Comparison of ENCODE assay signal across 33 cellular contexts in genomic region chr2:42203792-42204191, GRCh38.
"Had no signal": no experiment of that assay in that cellular context is flagged by ENCODE, and none has a peak within 500 bp of the region (broad histone marks: within the 10 kb centered on the region; RNA-seq: fewer than 3 reads in every experiment).

No MANE protein-coding gene starts in this region.

- H3K27me3 Mint-ChIP-seq: activated B cell treated with CpG ODN at 0.5 μM for 24 hours; activated CD4-positive, alpha-beta memory T cell treated with anti-CD3 and anti-CD28 coated beads, Interleukin-2, amount 10 ng/mL, durations not matched to agents 7 days and 5 days; activated CD4-positive, alpha-beta T cell treated with anti-CD3 and anti-CD28 coated beads, Interleukin-2, amount 10 ng/mL, durations not matched to agents 24 days and 14 days; activated CD8-positive, alpha-beta memory T cell treated with anti-CD3 and anti-CD28 coated beads, Interleukin-2, amount 10 ng/mL, durations not matched to agents 7 days and 5 days; activated naive CD8-positive, alpha-beta T cell treated with anti-CD3 and anti-CD28 coated beads, Interleukin-2, amount 10 ng/mL, durations not matched to agents 7 days and 5 days; activated T-cell treated with anti-CD3 and anti-CD28 coated beads, Interleukin-2, amount 50 U/mL, for 24 hours; T-cell had no signal

- H3K27me3 ChIP-seq: adrenal gland, body of pancreas, brain microvascular endothelial cell, breast epithelium had no signal

- H3K27ac ChIP-seq: adrenal gland, body of pancreas, brain microvascular endothelial cell, breast epithelium, VCaP had no signal

- H3K4me1 ChIP-seq: breast epithelium had no signal

- H3K27ac Mint-ChIP-seq: activated B cell treated with CpG ODN at 0.5 μM for 24 hours; activated CD4-positive, alpha-beta memory T cell treated with anti-CD3 and anti-CD28 coated beads, Interleukin-2, amount 10 ng/mL, durations not matched to agents 7 days and 5 days; activated CD4-positive, alpha-beta T cell treated with anti-CD3 and anti-CD28 coated beads, Interleukin-2, amount 10 ng/mL, durations not matched to agents 24 days and 14 days; activated CD8-positive, alpha-beta memory T cell treated with anti-CD3 and anti-CD28 coated beads, Interleukin-2, amount 10 ng/mL, durations not matched to agents 7 days and 5 days; activated CD8-positive, alpha-beta T cell treated with anti-CD3 and anti-CD28 coated beads, Interleukin-2, amount 10 ng/mL, durations not matched to agents 7 days and 5 days; activated naive CD4-positive, alpha-beta T cell treated with anti-CD3 and anti-CD28 coated beads for 36 hours; activated naive CD4-positive, alpha-beta T cell treated with anti-CD3 and anti-CD28 coated beads, Interleukin-2, amount 50 U/mL, for 72 hours; activated naive CD8-positive, alpha-beta T cell treated with anti-CD3 and anti-CD28 coated beads, Interleukin-2, amount 10 ng/mL, durations not matched to agents 7 days and 5 days; activated T-cell treated with anti-CD3 and anti-CD28 coated beads, Interleukin-2, amount 50 U/mL, for 24 hours; activated T-helper 2 cell treated with anti-CD3 and anti-CD28 coated beads, Interferon-gamma antibody, Interleukin-2, Interleukin-4, amounts not matched to agents 10 μg/mL and 5 μg/mL and 100 μg/mL, durations not matched to agents 14 hours and 24 hours and 36 hours; T-helper 2 cell treated with Interferon-gamma antibody and Interleukin-4, amounts not matched to agents 5 μg/mL and 100 μg/mL, for 36 hours had no signal

- ATAC-seq: activated CD8-positive, alpha-beta memory T cell treated with anti-CD3 and anti-CD28 coated beads, Interleukin-2, amount 10 ng/mL, durations not matched to agents 7 days and 5 days; activated CD8-positive, alpha-beta T cell treated with anti-CD3 and anti-CD28 coated beads, Interleukin-2, amount 10 ng/mL, durations not matched to agents 7 days and 5 days; activated naive CD4-positive, alpha-beta T cell treated with anti-CD3 and anti-CD28 coated beads, Interleukin-2, amount 50 U/mL, for 72 hours; body of pancreas had no signal

- H3K4me3 ChIP-seq: adrenal gland, body of pancreas, breast epithelium had no signal

- H3K4me3 Mint-ChIP-seq: activated B cell treated with CpG ODN at 0.5 μM for 24 hours; activated CD4-positive, alpha-beta memory T cell treated with anti-CD3 and anti-CD28 coated beads, Interleukin-2, amount 10 ng/mL, durations not matched to agents 7 days and 5 days; activated CD4-positive, alpha-beta T cell treated with anti-CD3 and anti-CD28 coated beads, Interleukin-2, amount 10 ng/mL, durations not matched to agents 24 days and 14 days; activated CD8-positive, alpha-beta memory T cell treated with anti-CD3 and anti-CD28 coated beads, Interleukin-2, amount 10 ng/mL, durations not matched to agents 7 days and 5 days; activated CD8-positive, alpha-beta T cell treated with anti-CD3 and anti-CD28 coated beads, Interleukin-2, amount 10 ng/mL, durations not matched to agents 7 days and 5 days; activated naive CD4-positive, alpha-beta T cell treated with anti-CD3 and anti-CD28 coated beads for 36 hours; activated naive CD8-positive, alpha-beta T cell treated with anti-CD3 and anti-CD28 coated beads, Interleukin-2, amount 10 ng/mL, durations not matched to agents 7 days and 5 days; activated T-cell treated with anti-CD3 and anti-CD28 coated beads, Interleukin-2, amount 50 U/mL, for 24 hours; T-cell; T-helper 2 cell treated with Interferon-gamma antibody and Interleukin-4, amounts not matched to agents 5 μg/mL and 100 μg/mL, for 36 hours had no signal

- DNase-seq: activated B cell treated with CpG ODN at 0.5 μM for 24 hours; activated CD4-positive, alpha-beta memory T cell treated with anti-CD3 and anti-CD28 coated beads, Interleukin-2, amount 10 ng/mL, durations not matched to agents 7 days and 5 days; activated CD4-positive, alpha-beta T cell treated with anti-CD3 and anti-CD28 coated beads for 4 hours; activated CD4-positive, alpha-beta T cell treated with anti-CD3 and anti-CD28 coated beads, Interleukin-2, amount 10 ng/mL, durations not matched to agents 24 days and 14 days; activated CD4-positive, alpha-beta T cell treated with anti-CD3 and anti-CD28 coated beads, Interleukin-2, amount 50 U/mL, for 1 hour; activated CD4-positive, alpha-beta T cell treated with anti-CD3 and anti-CD28 coated beads, Interleukin-2, amount 50 U/mL, for 4 hours; activated CD4-positive, CD25-positive, alpha-beta regulatory T cell treated with anti-CD3 and anti-CD28 coated beads, Interleukin-2, amount 50 U/mL, for 72 hours; activated CD8-positive, alpha-beta memory T cell treated with anti-CD3 and anti-CD28 coated beads for 24 hours; activated CD8-positive, alpha-beta memory T cell treated with anti-CD3 and anti-CD28 coated beads, Interleukin-2, amount 10 ng/mL, durations not matched to agents 7 days and 5 days; activated CD8-positive, alpha-beta memory T cell treated with anti-CD3 and anti-CD28 coated beads, Interleukin-2, amount 50 U/mL, for 48 hours; activated CD8-positive, alpha-beta T cell treated with anti-CD3 and anti-CD28 coated beads, Interleukin-2, amount 10 ng/mL, durations not matched to agents 7 days and 5 days; activated effector memory CD4-positive, alpha-beta T cell treated with Interleukin-2 at 50 U/mL for 16 hours; activated gamma-delta T cell; activated naive CD4-positive, alpha-beta T cell; activated naive CD4-positive, alpha-beta T cell treated with anti-CD3 and anti-CD28 coated beads for 36 hours; activated naive CD4-positive, alpha-beta T cell treated with anti-CD3 and anti-CD28 coated beads, Interleukin-2, amount 50 U/mL, for 16 hours; activated naive CD8-positive, alpha-beta T cell treated with anti-CD3 and anti-CD28 coated beads, Interleukin-2, amount 10 ng/mL, durations not matched to agents 7 days and 5 days; activated T-cell treated with anti-CD3 and anti-CD28 coated beads, Interleukin-2, amount 50 U/mL, for 24 hours; activated T-cell treated with anti-CD3 and anti-CD28 coated beads, Interleukin-2, amount 50 U/mL, for 48 hours; adrenal gland; amniotic stem cell; aorta; body of pancreas; brain microvascular endothelial cell; central memory CD4-positive, alpha-beta T cell; T-cell; T-helper 2 cell; T-helper 9 cell had no signal

- H3K36me3 ChIP-seq: adrenal gland, brain microvascular endothelial cell, breast epithelium had no signal

- H3K9me3 ChIP-seq: adrenal gland, body of pancreas, breast epithelium had no signal

- H3K9me3 Mint-ChIP-seq: activated B cell treated with CpG ODN at 0.5 μM for 24 hours; activated CD4-positive, alpha-beta memory T cell treated with anti-CD3 and anti-CD28 coated beads, Interleukin-2, amount 10 ng/mL, durations not matched to agents 7 days and 5 days; activated CD4-positive, alpha-beta T cell treated with anti-CD3 and anti-CD28 coated beads, Interleukin-2, amount 10 ng/mL, durations not matched to agents 24 days and 14 days; activated naive CD4-positive, alpha-beta T cell treated with anti-CD3 and anti-CD28 coated beads for 36 hours; activated naive CD4-positive, alpha-beta T cell treated with anti-CD3 and anti-CD28 coated beads, Interleukin-2, amount 50 U/mL, for 72 hours; activated naive CD8-positive, alpha-beta T cell treated with anti-CD3 and anti-CD28 coated beads, Interleukin-2, amount 10 ng/mL, durations not matched to agents 7 days and 5 days; activated T-cell treated with anti-CD3 and anti-CD28 coated beads, Interleukin-2, amount 50 U/mL, for 24 hours; activated T-helper 2 cell treated with anti-CD3 and anti-CD28 coated beads, Interferon-gamma antibody, Interleukin-2, Interleukin-4, amounts not matched to agents 10 μg/mL and 5 μg/mL and 100 μg/mL, durations not matched to agents 14 hours and 24 hours and 36 hours; T-cell; T-helper 2 cell treated with Interferon-gamma antibody and Interleukin-4, amounts not matched to agents 5 μg/mL and 100 μg/mL, for 36 hours had no signal
